ENCODE assay signal across 13 cellular contexts in the genomic region with DNA sequence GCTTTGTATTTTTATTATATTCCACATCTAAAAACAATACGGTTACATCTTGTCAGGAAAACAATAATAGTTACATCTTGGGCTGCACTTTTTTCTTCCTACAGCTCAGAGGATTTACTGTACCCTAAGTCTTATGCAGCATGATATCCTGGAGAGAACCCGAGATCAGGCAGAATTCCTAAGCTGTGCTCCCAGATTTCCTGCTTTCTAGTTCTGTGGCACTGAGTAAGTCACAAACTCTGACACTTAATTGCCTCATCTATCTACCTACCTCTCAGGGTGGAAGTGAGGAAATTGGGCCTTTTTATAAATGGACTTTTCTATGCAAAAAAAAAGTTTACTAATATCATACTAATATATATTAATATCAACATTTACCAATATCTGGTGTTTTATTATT.
DNase-seq lines count a peak whose midpoint lies in the region; ATAC-seq, FAIRE-seq and TF ChIP-seq lines count a peak whose summit lies in the region.
"Had no signal": no experiment of that assay in that cellular context is flagged by ENCODE, and none has a peak within 500 bp of the region (broad histone marks: within the 10 kb centered on the region; RNA-seq: fewer than 3 reads in every experiment).

No MANE protein-coding gene starts in this region.

- intact Hi-C loops in activated T-helper 1 cell treated with anti-CD3 and anti-CD28 coated beads, Interleukin-12 subunit alpha, Interleukin-12 subunit beta, Interleukin-2, Interleukin-4 antibody, amounts not matched to agents 30 ng/mL and 10 ng/mL and 1 ng/mL, durations not matched to agents 14 hours and 24 hours and 36 hours (cut with micrococcal nuclease): loop anchor here (1.0 to 10.0 kb wide), 10 partner anchors 9 to 1105 kb away; a partner anchor contains a TSS
- intact Hi-C loops in vagina (cut with DNase I): no loop called here

- TF ChIP-seq POLR2A in vagina (IDR thresholded peaks at IDR 0.05): no peak
- TF ChIP-seq POLR2A in GM12892 (IDR thresholded peaks at IDR 0.05; ENCODE audit: low read depth, low read length): no peak

- H3K9me3 ChIP-seq in vagina: no peaks in the 10 kb centered on the region
- H3K9me3 ChIP-seq: left lung, Peyer's patch had no signal

- H3K27me3 Mint-ChIP-seq in stimulated activated naive CD8-positive, alpha-beta T cell treated with anti-CD3 and anti-CD28 coated beads, Interleukin-15, Interleukin-2, amounts not matched to agents 100 ng/mL and 50 ng/mL, for 24 hours: no peaks in the 10 kb centered on the region
- H3K27me3 Mint-ChIP-seq in activated T-helper 1 cell treated with anti-CD3 and anti-CD28 coated beads, Interleukin-12 subunit alpha, Interleukin-12 subunit beta, Interleukin-2, Interleukin-4 antibody, amounts not matched to agents 30 ng/mL and 10 ng/mL and 1 ng/mL, durations not matched to agents 14 hours and 24 hours and 36 hours (ENCODE audit: insufficient read depth): no peaks in the 10 kb centered on the region
- peaks cover 21% of the 10 kb centered on the region for H3K27me3 Mint-ChIP-seq in stimulated activated memory B cell treated with anti-CD40 and anti-IgM and Interleukin-4, amounts not matched to agents 10 μg/mL and 1 μg/mL and 100 μg/mL, for 72 hours

- no peak overlapping the region for H3K4me3 ChIP-seq in vagina
- H3K4me3 ChIP-seq: left lung, Peyer's patch had no signal

- peak overlapping the region; percentile 100 for H3K27ac Mint-ChIP-seq in stimulated activated naive CD8-positive, alpha-beta T cell treated with anti-CD3 and anti-CD28 coated beads, Interleukin-15, Interleukin-2, amounts not matched to agents 100 ng/mL and 50 ng/mL, for 24 hours
- peak overlapping the region; percentile 99 for H3K27ac Mint-ChIP-seq in activated T-helper 1 cell treated with anti-CD3 and anti-CD28 coated beads, Interleukin-12 subunit alpha, Interleukin-12 subunit beta, Interleukin-2, Interleukin-4 antibody, amounts not matched to agents 30 ng/mL and 10 ng/mL and 1 ng/mL, durations not matched to agents 14 hours and 24 hours and 36 hours
- H3K27ac Mint-ChIP-seq in stimulated activated memory B cell treated with anti-CD40 and anti-IgM and Interleukin-4, amounts not matched to agents 10 μg/mL and 1 μg/mL and 100 μg/mL, for 72 hours: no peak overlapping the region
- H3K27ac Mint-ChIP-seq: CD14-positive monocyte had no signal

- H3K27me3 ChIP-seq in foreskin keratinocyte (no peaks in the 10 kb centered on the region), vagina (no peaks in the 10 kb centered on the region)
- H3K27me3 ChIP-seq: left lung, Peyer's patch had no signal

- H3K4me1 ChIP-seq in foreskin keratinocyte (peaks cover 38% of the 10 kb centered on the region), vagina (peaks cover 45% of the 10 kb centered on the region)

- no peak for DNase-seq in stimulated activated naive CD8-positive, alpha-beta T cell treated with anti-CD3 and anti-CD28 coated beads, Interleukin-15, Interleukin-2, amounts not matched to agents 100 U/mL and 50 U/mL, for 24 hours
- no peak for DNase-seq in activated T-helper 1 cell treated with anti-CD3 and anti-CD28 coated beads, Interleukin-12 subunit alpha, Interleukin-12 subunit beta, Interleukin-2, Interleukin-4 antibody, amounts not matched to agents 30 ng/mL and 10 ng/mL and 1 ng/mL, durations not matched to agents 14 hours and 24 hours and 36 hours (ENCODE audit: low spot score)
- DNase-seq in foreskin keratinocyte: no peak
- no peak for DNase-seq in vagina (ENCODE audit: extremely low spot score in 2 of 2)
- DNase-seq in GM12892 (ENCODE audit: insufficient read length): no peak
- DNase-seq in middle frontal gyrus (ENCODE audit: extremely low spot score, low spot score): no peak
- DNase-seq: cortex of kidney, left lung, NCI-H1048, Peyer's patch had no signal

- peak overlapping the region; percentile 100 for H3K4me3 Mint-ChIP-seq in stimulated activated naive CD8-positive, alpha-beta T cell treated with anti-CD3 and anti-CD28 coated beads, Interleukin-15, Interleukin-2, amounts not matched to agents 100 ng/mL and 50 ng/mL, for 24 hours
- peak overlapping the region; percentile 97 for H3K4me3 Mint-ChIP-seq in activated T-helper 1 cell treated with anti-CD3 and anti-CD28 coated beads, Interleukin-12 subunit alpha, Interleukin-12 subunit beta, Interleukin-2, Interleukin-4 antibody, amounts not matched to agents 30 ng/mL and 10 ng/mL and 1 ng/mL, durations not matched to agents 14 hours and 24 hours and 36 hours
- no peak overlapping the region for H3K4me3 Mint-ChIP-seq in stimulated activated memory B cell treated with anti-CD40 and anti-IgM and Interleukin-4, amounts not matched to agents 10 μg/mL and 1 μg/mL and 100 μg/mL, for 72 hours
- H3K4me3 Mint-ChIP-seq: CD14-positive monocyte had no signal

- H3K4me1 Mint-ChIP-seq in stimulated activated naive CD8-positive, alpha-beta T cell treated with anti-CD3 and anti-CD28 coated beads, Interleukin-15, Interleukin-2, amounts not matched to agents 100 ng/mL and 50 ng/mL, for 24 hours (ENCODE audit: low read depth): peaks cover 73% of the 10 kb centered on the region
- peaks cover 63% of the 10 kb centered on the region for H3K4me1 Mint-ChIP-seq in activated T-helper 1 cell treated with anti-CD3 and anti-CD28 coated beads, Interleukin-12 subunit alpha, Interleukin-12 subunit beta, Interleukin-2, Interleukin-4 antibody, amounts not matched to agents 30 ng/mL and 10 ng/mL and 1 ng/mL, durations not matched to agents 14 hours and 24 hours and 36 hours (ENCODE audit: low read depth)
- peaks cover 15% of the 10 kb centered on the region for H3K4me1 Mint-ChIP-seq in stimulated activated memory B cell treated with anti-CD40 and anti-IgM and Interleukin-4, amounts not matched to agents 10 μg/mL and 1 μg/mL and 100 μg/mL, for 72 hours

- TF ChIP-seq CTCF in foreskin keratinocyte (conservative IDR thresholded peaks at IDR 0.05): no peak
- no peak for TF ChIP-seq CTCF in vagina (IDR thresholded peaks at IDR 0.05)

- H3K9me3 Mint-ChIP-seq in stimulated activated naive CD8-positive, alpha-beta T cell treated with anti-CD3 and anti-CD28 coated beads, Interleukin-15, Interleukin-2, amounts not matched to agents 100 ng/mL and 50 ng/mL, for 24 hours: no peaks in the 10 kb centered on the region
- no peaks in the 10 kb centered on the region for H3K9me3 Mint-ChIP-seq in activated T-helper 1 cell treated with anti-CD3 and anti-CD28 coated beads, Interleukin-12 subunit alpha, Interleukin-12 subunit beta, Interleukin-2, Interleukin-4 antibody, amounts not matched to agents 30 ng/mL and 10 ng/mL and 1 ng/mL, durations not matched to agents 14 hours and 24 hours and 36 hours
- H3K9me3 Mint-ChIP-seq in stimulated activated memory B cell treated with anti-CD40 and anti-IgM and Interleukin-4, amounts not matched to agents 10 μg/mL and 1 μg/mL and 100 μg/mL, for 72 hours: no peaks in the 10 kb centered on the region

- peaks cover 8% of the 10 kb centered on the region for H3K36me3 Mint-ChIP-seq in stimulated activated naive CD8-positive, alpha-beta T cell treated with anti-CD3 and anti-CD28 coated beads, Interleukin-15, Interleukin-2, amounts not matched to agents 100 ng/mL and 50 ng/mL, for 24 hours (ENCODE audit: low read depth)
- H3K36me3 Mint-ChIP-seq in activated T-helper 1 cell treated with anti-CD3 and anti-CD28 coated beads, Interleukin-12 subunit alpha, Interleukin-12 subunit beta, Interleukin-2, Interleukin-4 antibody, amounts not matched to agents 30 ng/mL and 10 ng/mL and 1 ng/mL, durations not matched to agents 14 hours and 24 hours and 36 hours (ENCODE audit: low read depth): no peaks in the 10 kb centered on the region
- no peaks in the 10 kb centered on the region for H3K36me3 Mint-ChIP-seq in stimulated activated memory B cell treated with anti-CD40 and anti-IgM and Interleukin-4, amounts not matched to agents 10 μg/mL and 1 μg/mL and 100 μg/mL, for 72 hours
- H3K36me3 Mint-ChIP-seq: CD14-positive monocyte had no signal

- ATAC-seq in stimulated activated naive CD8-positive, alpha-beta T cell treated with anti-CD3 and anti-CD28 coated beads, Interleukin-15, Interleukin-2, amounts not matched to agents 100 U/mL and 50 U/mL, for 24 hours: no peak
- peak; percentile 12 for ATAC-seq in foreskin keratinocyte
- ATAC-seq in stimulated activated memory B cell treated with anti-CD40 and anti-IgM and Interleukin-4, amounts not matched to agents 10 μg/mL and 1 μg/mL and 100 μg/mL, for 72 hours: no peak
- ATAC-seq: left lung had no signal

- no peak for FAIRE-seq in GM12892 (lab: Jason Lieb, UNC)

- no peaks in the 10 kb centered on the region for H3K36me3 ChIP-seq in vagina
- H3K36me3 ChIP-seq: left lung, Peyer's patch had no signal

- H3K27ac ChIP-seq in foreskin keratinocyte (peak overlapping the region; percentile 96), vagina (peak overlapping the region; percentile 81)
- H3K27ac ChIP-seq: left lung had no signal
